24 cellular contexts compared by ENCODE assay signal in the genomic region with DNA sequence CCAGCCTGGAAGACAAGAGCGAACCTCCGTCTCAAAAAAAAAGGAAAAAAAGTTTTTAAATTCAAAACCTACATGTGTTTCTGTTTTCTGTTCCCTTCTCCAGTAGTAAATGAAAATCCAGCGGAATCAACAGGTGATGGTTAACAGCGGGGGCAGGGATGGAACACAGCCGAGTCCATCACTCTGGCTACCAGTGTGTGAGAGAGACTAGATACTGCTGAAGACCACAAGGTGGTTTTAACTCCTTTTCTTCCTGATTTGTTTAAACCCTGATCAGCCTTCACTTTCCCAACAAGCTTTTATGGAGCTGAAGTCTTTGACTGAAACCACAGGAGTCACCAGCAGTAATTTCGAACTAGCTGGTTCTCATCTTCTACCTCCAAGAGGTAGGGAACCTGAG.
"Had no signal": no experiment of that assay in that cellular context is flagged by ENCODE, and none has a peak within 500 bp of the region (broad histone marks: within the 10 kb centered on the region; RNA-seq: fewer than 3 reads in every experiment).

No MANE protein-coding gene starts in this region.

- DNase-seq: cerebellar nuclear complex; cortex of kidney; dorsolateral prefrontal cortex; effector CD8-positive, alpha-beta T cell; foreskin keratinocyte; heart right ventricle; hippocampal formation; left cardiac atrium; left lung; mesenchymal stem cell; midbrain; naive thymus-derived CD8-positive, alpha-beta T cell; pancreas; right lobe of liver; small intestine; stimulated activated CD4-positive, alpha-beta T cell treated with anti-CD3 and anti-CD28 coated beads, Interleukin-15, amount 100 ng/mL, for 24 hours; stimulated activated CD4-positive, alpha-beta T cell treated with anti-CD3 and anti-CD28 coated beads, Interleukin-2, amount 100 ng/mL, for 48 hours; stimulated activated naive CD4-positive, alpha-beta T cell; stimulated activated naive CD8-positive, alpha-beta T cell treated with anti-CD3 and anti-CD28 coated beads, Interleukin-15, amount 100 ng/mL, for 72 hours; thyroid gland had no signal

- H3K9me3 ChIP-seq: esophagus muscularis mucosa, gastroesophageal sphincter, pancreas, right lobe of liver, thyroid gland had no signal

- H3K4me1 Mint-ChIP-seq: stimulated activated naive CD8-positive, alpha-beta T cell treated with anti-CD3 and anti-CD28 coated beads, Interleukin-15, amount 100 ng/mL, for 72 hours had no signal

- H3K27ac Mint-ChIP-seq: naive thymus-derived CD8-positive, alpha-beta T cell; stimulated activated naive CD8-positive, alpha-beta T cell treated with anti-CD3 and anti-CD28 coated beads, Interleukin-15, amount 100 ng/mL, for 72 hours had no signal

- H3K4me3 ChIP-seq: dorsolateral prefrontal cortex, esophagus muscularis mucosa, gastroesophageal sphincter, heart right ventricle, left lung, pancreas, right lobe of liver, thyroid gland, upper lobe of left lung had no signal

- H3K27me3 Mint-ChIP-seq: naive thymus-derived CD8-positive, alpha-beta T cell; stimulated activated naive CD8-positive, alpha-beta T cell treated with anti-CD3 and anti-CD28 coated beads, Interleukin-15, amount 100 ng/mL, for 72 hours had no signal

- ATAC-seq: foreskin keratinocyte; gastroesophageal sphincter; heart right ventricle; left cardiac atrium; left lung; naive thymus-derived CD8-positive, alpha-beta T cell; pancreas; right lobe of liver; stimulated activated naive CD8-positive, alpha-beta T cell treated with anti-CD3 and anti-CD28 coated beads, Interleukin-15, amount 100 ng/mL, for 72 hours had no signal

- H3K4me3 Mint-ChIP-seq: naive thymus-derived CD8-positive, alpha-beta T cell; stimulated activated naive CD8-positive, alpha-beta T cell treated with anti-CD3 and anti-CD28 coated beads, Interleukin-15, amount 100 ng/mL, for 72 hours had no signal

- H3K27me3 ChIP-seq: dorsolateral prefrontal cortex, esophagus muscularis mucosa, foreskin keratinocyte, gastroesophageal sphincter, heart right ventricle, left lung, neutrophil, pancreas, right lobe of liver, thyroid gland, upper lobe of left lung had no signal

- H3K36me3 ChIP-seq: esophagus muscularis mucosa, gastroesophageal sphincter, heart right ventricle, left lung, neutrophil, pancreas, right lobe of liver, thyroid gland, upper lobe of left lung had no signal

- H3K4me1 ChIP-seq: gastroesophageal sphincter, heart right ventricle, right lobe of liver had no signal

- H3K27ac ChIP-seq: dorsolateral prefrontal cortex, esophagus muscularis mucosa, foreskin keratinocyte, gastroesophageal sphincter, heart right ventricle, left lung, neutrophil, pancreas, right lobe of liver, thyroid gland, upper lobe of left lung had no signal
